ENCODE assay signal across 1 cellular context in genomic region chr20:61053487-61054277, GRCh38.
TF ChIP-seq lines count a peak whose summit lies in the region.

No MANE protein-coding gene starts in this region.

TF ChIP-seq in H1, 55 proteins besides CTCF, POLR2A, EP300 and RAD21 (continued from another document):
- TF ChIP-seq CHD7 (IDR thresholded peaks at IDR 0.05; ENCODE audit: insufficient replicate concordance, low read length) (no peak), E2F6 (IDR thresholded peaks at IDR 0.05) (no peak), TAF7 (optimal IDR thresholded peaks at IDR 0.05; ENCODE audit: borderline replicate concordance, low read depth, low read length) (no peak)
TF ChIP-seq in H1: peak in this region for 0.
